In the genomic region with DNA sequence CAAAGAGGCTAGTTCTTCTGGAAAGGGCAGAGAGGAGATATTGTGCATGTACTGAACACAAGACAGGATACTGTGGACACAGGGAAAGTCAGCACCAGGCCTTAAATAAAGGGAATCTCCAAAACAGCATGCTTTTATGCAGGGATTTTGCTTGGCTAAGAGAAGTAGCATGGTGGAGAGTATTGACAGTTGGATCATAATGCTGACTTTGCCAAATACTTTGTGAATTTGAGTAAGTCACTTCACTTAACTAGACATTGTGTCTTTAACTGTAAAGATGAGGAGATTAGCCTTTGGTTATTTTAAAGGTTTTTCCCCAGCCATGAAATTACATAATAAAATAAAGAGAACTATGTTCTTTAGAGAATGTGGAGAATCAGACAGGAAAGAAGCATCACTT, we compare ENCODE assay signal across 33 cellular contexts.
"Had no signal": no experiment of that assay in that cellular context is flagged by ENCODE, and none has a peak within 500 bp of the region (broad histone marks: within the 10 kb centered on the region; RNA-seq: fewer than 3 reads in every experiment).

No MANE protein-coding gene starts in this region.

- H3K9me3 ChIP-seq: adrenal gland, body of pancreas had no signal

- H3K4me1 ChIP-seq: adrenal gland, body of pancreas, breast epithelium had no signal

- H3K4me3 ChIP-seq: adrenal gland, body of pancreas, breast epithelium had no signal

- ATAC-seq: activated CD8-positive, alpha-beta T cell treated with anti-CD3 and anti-CD28 coated beads for 36 hours; activated naive CD4-positive, alpha-beta T cell treated with anti-CD3 and anti-CD28 coated beads, Interleukin-2, amount 50 U/mL, for 72 hours; activated T-cell treated with anti-CD3 and anti-CD28 coated beads, Interleukin-2, amount 50 U/mL, for 4 hours; activated T-cell treated with anti-CD3 and anti-CD28 coated beads, Interleukin-2, amount 50 U/mL, for 72 hours; activated T-helper 17 cell treated with anti-CD3 and anti-CD28 coated beads, Interleukin-2, amount 50 U/mL, for 72 hours; body of pancreas had no signal

- H3K27me3 ChIP-seq: adrenal gland, body of pancreas, brain microvascular endothelial cell, breast epithelium had no signal

- DNase-seq: activated B cell treated with CpG ODN at 0.5 μM for 24 hours; activated CD4-positive, alpha-beta memory T cell treated with anti-CD3 and anti-CD28 coated beads for 36 hours; activated CD4-positive, alpha-beta T cell treated with anti-CD3 and anti-CD28 coated beads for 4 hours; activated CD4-positive, alpha-beta T cell treated with anti-CD3 and anti-CD28 coated beads, Interleukin-2, amount 10 ng/mL, durations not matched to agents 24 days and 14 days; activated CD4-positive, alpha-beta T cell treated with anti-CD3 and anti-CD28 coated beads, Interleukin-2, amount 50 U/mL, for 1 hour; activated CD4-positive, alpha-beta T cell treated with anti-CD3 and anti-CD28 coated beads, Interleukin-2, amount 50 U/mL, for 4 hours; activated CD4-positive, CD25-positive, alpha-beta regulatory T cell treated with anti-CD3 and anti-CD28 coated beads, Interleukin-2, amount 50 U/mL, for 72 hours; activated CD8-positive, alpha-beta memory T cell treated with anti-CD3 and anti-CD28 coated beads, Interleukin-2, amount 50 U/mL, for 4 hours; activated CD8-positive, alpha-beta T cell treated with anti-CD3 and anti-CD28 coated beads for 36 hours; activated effector memory CD4-positive, alpha-beta T cell treated with anti-CD3 and anti-CD28 coated beads, Interleukin-2, amount 50 U/mL, for 16 hours; activated gamma-delta T cell treated with Interleukin-2 at 50 U/mL for 16 hours; activated naive CD4-positive, alpha-beta T cell; activated naive CD4-positive, alpha-beta T cell treated with anti-CD3 and anti-CD28 coated beads for 36 hours; activated naive CD4-positive, alpha-beta T cell treated with anti-CD3 and anti-CD28 coated beads, Interleukin-2, amount 50 U/mL, for 16 hours; activated naive CD8-positive, alpha-beta T cell treated with anti-CD3 and anti-CD28 coated beads for 36 hours; activated T-cell treated with anti-CD3 and anti-CD28 coated beads for 4 hours; activated T-cell treated with anti-CD3 and anti-CD28 coated beads, Interleukin-2, amount 50 U/mL, for 1 hour; activated T-cell treated with anti-CD3 and anti-CD28 coated beads, Interleukin-2, amount 50 U/mL, for 4 hours; activated T-cell treated with anti-CD3 and anti-CD28 coated beads, Interleukin-2, amount 50 U/mL, for 72 hours; adrenal gland; amniotic stem cell; aorta; body of pancreas; brain microvascular endothelial cell; central memory CD4-positive, alpha-beta T cell; T-helper 2 cell; T-helper 9 cell had no signal

- FAIRE-seq: astrocyte, TTC549 had no signal

- H3K27ac ChIP-seq: adrenal gland, body of pancreas, brain microvascular endothelial cell, breast epithelium, VCaP had no signal

- H3K36me3 ChIP-seq: adrenal gland, brain microvascular endothelial cell, breast epithelium had no signal
